In the genomic region with DNA sequence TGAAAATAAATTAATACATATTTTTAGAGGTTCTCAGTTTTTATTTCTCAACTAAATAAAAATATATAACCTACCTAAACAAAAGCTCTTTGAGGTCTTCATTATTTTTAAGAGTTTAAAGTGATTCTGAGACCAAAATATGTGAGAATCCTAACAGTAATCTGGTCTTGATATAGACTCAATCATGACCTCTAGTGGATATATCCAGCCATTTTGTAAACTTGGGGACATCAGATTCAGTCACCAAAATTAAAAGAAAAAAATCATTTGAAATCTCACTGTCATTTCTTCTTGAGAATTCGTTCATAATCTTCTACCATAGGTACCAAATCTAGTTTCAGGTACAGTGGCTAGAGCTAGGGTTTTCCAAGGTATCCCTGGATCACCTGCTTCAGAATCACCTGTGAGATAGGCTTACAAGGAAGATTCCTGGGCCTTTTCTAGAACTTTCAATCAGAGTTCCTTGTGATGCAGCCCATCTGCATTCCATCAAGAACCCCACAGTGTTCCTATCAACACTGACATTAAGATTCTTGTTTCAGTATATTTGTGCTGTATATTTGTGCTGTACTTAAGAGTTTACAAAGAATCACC, we compare ENCODE assay signal across 1 cellular context.
TF ChIP-seq lines count a peak whose summit lies in the region.

No MANE protein-coding gene starts in this region.

TF ChIP-seq in SK-N-SH treated with all-trans-retinoic acid at 6 μM for 48 hours, 23 proteins besides CTCF, POLR2A, EP300 and RAD21 (continued from another document):
- TF ChIP-seq, protein P1, sequence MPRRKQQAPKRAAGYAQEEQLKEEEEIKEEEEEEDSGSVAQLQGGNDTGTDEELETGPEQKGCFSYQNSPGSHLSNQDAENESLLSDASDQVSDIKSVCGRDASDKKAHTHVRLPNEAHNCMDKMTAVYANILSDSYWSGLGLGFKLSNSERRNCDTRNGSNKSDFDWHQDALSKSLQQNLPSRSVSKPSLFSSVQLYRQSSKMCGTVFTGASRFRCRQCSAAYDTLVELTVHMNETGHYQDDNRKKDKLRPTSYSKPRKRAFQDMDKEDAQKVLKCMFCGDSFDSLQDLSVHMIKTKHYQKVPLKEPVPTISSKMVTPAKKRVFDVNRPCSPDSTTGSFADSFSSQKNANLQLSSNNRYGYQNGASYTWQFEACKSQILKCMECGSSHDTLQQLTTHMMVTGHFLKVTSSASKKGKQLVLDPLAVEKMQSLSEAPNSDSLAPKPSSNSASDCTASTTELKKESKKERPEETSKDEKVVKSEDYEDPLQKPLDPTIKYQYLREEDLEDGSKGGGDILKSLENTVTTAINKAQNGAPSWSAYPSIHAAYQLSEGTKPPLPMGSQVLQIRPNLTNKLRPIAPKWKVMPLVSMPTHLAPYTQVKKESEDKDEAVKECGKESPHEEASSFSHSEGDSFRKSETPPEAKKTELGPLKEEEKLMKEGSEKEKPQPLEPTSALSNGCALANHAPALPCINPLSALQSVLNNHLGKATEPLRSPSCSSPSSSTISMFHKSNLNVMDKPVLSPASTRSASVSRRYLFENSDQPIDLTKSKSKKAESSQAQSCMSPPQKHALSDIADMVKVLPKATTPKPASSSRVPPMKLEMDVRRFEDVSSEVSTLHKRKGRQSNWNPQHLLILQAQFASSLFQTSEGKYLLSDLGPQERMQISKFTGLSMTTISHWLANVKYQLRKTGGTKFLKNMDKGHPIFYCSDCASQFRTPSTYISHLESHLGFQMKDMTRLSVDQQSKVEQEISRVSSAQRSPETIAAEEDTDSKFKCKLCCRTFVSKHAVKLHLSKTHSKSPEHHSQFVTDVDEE (CRISPR knock-in tag; IDR thresholded peaks at IDR 0.05), result no peak
- TF ChIP-seq BACH2 (CRISPR knock-in tag; IDR thresholded peaks at IDR 0.05; ENCODE audit: borderline replicate concordance), result no peak
- no peak for TF ChIP-seq ZNF565 (CRISPR knock-in tag; conservative IDR thresholded peaks at IDR 0.05; ENCODE audit: low read depth)
- TF ChIP-seq, protein P2, sequence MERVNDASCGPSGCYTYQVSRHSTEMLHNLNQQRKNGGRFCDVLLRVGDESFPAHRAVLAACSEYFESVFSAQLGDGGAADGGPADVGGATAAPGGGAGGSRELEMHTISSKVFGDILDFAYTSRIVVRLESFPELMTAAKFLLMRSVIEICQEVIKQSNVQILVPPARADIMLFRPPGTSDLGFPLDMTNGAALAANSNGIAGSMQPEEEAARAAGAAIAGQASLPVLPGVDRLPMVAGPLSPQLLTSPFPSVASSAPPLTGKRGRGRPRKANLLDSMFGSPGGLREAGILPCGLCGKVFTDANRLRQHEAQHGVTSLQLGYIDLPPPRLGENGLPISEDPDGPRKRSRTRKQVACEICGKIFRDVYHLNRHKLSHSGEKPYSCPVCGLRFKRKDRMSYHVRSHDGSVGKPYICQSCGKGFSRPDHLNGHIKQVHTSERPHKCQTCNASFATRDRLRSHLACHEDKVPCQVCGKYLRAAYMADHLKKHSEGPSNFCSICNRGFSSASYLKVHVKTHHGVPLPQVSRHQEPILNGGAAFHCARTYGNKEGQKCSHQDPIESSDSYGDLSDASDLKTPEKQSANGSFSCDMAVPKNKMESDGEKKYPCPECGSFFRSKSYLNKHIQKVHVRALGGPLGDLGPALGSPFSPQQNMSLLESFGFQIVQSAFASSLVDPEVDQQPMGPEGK (CRISPR knock-in tag; IDR thresholded peaks at IDR 0.05; ENCODE audit: borderline replicate concordance), result no peak
- TF ChIP-seq, protein P3, sequence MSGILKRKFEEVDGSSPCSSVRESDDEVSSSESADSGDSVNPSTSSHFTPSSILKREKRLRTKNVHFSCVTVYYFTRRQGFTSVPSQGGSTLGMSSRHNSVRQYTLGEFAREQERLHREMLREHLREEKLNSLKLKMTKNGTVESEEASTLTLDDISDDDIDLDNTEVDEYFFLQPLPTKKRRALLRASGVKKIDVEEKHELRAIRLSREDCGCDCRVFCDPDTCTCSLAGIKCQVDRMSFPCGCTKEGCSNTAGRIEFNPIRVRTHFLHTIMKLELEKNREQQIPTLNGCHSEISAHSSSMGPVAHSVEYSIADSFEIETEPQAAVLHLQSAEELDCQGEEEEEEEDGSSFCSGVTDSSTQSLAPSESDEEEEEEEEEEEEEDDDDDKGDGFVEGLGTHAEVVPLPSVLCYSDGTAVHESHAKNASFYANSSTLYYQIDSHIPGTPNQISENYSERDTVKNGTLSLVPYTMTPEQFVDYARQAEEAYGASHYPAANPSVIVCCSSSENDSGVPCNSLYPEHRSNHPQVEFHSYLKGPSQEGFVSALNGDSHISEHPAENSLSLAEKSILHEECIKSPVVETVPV (CRISPR knock-in tag; IDR thresholded peaks at IDR 0.05), result no peak
- TF ChIP-seq ZFP30 (CRISPR knock-in tag; IDR thresholded peaks at IDR 0.05), result no peak
